Comparison of ENCODE assay signal across 8 cellular contexts in genomic region chr1:160665330-160666078, GRCh38. TPM values are rescaled to one million over a fixed set of nuclear protein-coding genes. Genes with fewer than 3 reads are reported as not detected.
DNase-seq lines count a peak whose midpoint lies in the region; ATAC-seq and TF ChIP-seq lines count a peak whose summit lies in the region.

No MANE protein-coding gene starts in this region.

- H3K36me3 Mint-ChIP-seq in activated naive CD4-positive, alpha-beta T cell treated with anti-CD3 and anti-CD28 coated beads, Interleukin-2, amount 10 ng/mL, durations not matched to agents 7 days and 5 days = peaks cover 32% of the 10 kb centered on the region
- H3K36me3 Mint-ChIP-seq in activated CD4-positive, alpha-beta memory T cell treated with anti-CD3 and anti-CD28 coated beads, Interleukin-2, amount 10 ng/mL, durations not matched to agents 7 days and 5 days (ENCODE audit: low read depth) = peaks cover 52% of the 10 kb centered on the region

- H3K4me1 ChIP-seq in upper lobe of right lung = peaks cover 28% of the 10 kb centered on the region

- intact Hi-C loops in upper lobe of right lung (cut with DNase I) = no loop called here

- no peaks in the 10 kb centered on the region for H3K27me3 Mint-ChIP-seq in activated naive CD4-positive, alpha-beta T cell treated with anti-CD3 and anti-CD28 coated beads, Interleukin-2, amount 10 ng/mL, durations not matched to agents 7 days and 5 days
- no peaks in the 10 kb centered on the region for H3K27me3 Mint-ChIP-seq in activated CD4-positive, alpha-beta memory T cell treated with anti-CD3 and anti-CD28 coated beads, Interleukin-2, amount 10 ng/mL, durations not matched to agents 7 days and 5 days

- peak overlapping the region; percentile 51 for H3K4me3 Mint-ChIP-seq in activated naive CD4-positive, alpha-beta T cell treated with anti-CD3 and anti-CD28 coated beads, Interleukin-2, amount 10 ng/mL, durations not matched to agents 7 days and 5 days
- peak overlapping the region; percentile 62 for H3K4me3 Mint-ChIP-seq in activated CD4-positive, alpha-beta memory T cell treated with anti-CD3 and anti-CD28 coated beads, Interleukin-2, amount 10 ng/mL, durations not matched to agents 7 days and 5 days

- peak overlapping the region; percentile 92 for H3K27ac Mint-ChIP-seq in activated naive CD4-positive, alpha-beta T cell treated with anti-CD3 and anti-CD28 coated beads, Interleukin-2, amount 10 ng/mL, durations not matched to agents 7 days and 5 days
- peak overlapping the region; percentile 91 for H3K27ac Mint-ChIP-seq in activated CD4-positive, alpha-beta memory T cell treated with anti-CD3 and anti-CD28 coated beads, Interleukin-2, amount 10 ng/mL, durations not matched to agents 7 days and 5 days

- H3K4me1 Mint-ChIP-seq in activated naive CD4-positive, alpha-beta T cell treated with anti-CD3 and anti-CD28 coated beads, Interleukin-2, amount 10 ng/mL, durations not matched to agents 7 days and 5 days = peaks cover 80% of the 10 kb centered on the region
- peaks cover 80% of the 10 kb centered on the region for H3K4me1 Mint-ChIP-seq in activated CD4-positive, alpha-beta memory T cell treated with anti-CD3 and anti-CD28 coated beads, Interleukin-2, amount 10 ng/mL, durations not matched to agents 7 days and 5 days

- DNase-seq in activated naive CD4-positive, alpha-beta T cell treated with anti-CD3 and anti-CD28 coated beads, Interleukin-2, amount 10 ng/mL, durations not matched to agents 7 days and 5 days = peak; percentile 51
- DNase-seq in activated naive CD4-positive, alpha-beta T cell treated with Interleukin-2 at 50 U/mL for 16 hours = no peak
- DNase-seq in activated CD4-positive, alpha-beta memory T cell treated with anti-CD3 and anti-CD28 coated beads, Interleukin-2, amount 10 ng/mL, durations not matched to agents 7 days and 5 days = peak; percentile 64
- DNase-seq in iPS-NIHi7 (ENCODE audit: extremely low spot score) (peak; percentile 41), upper lobe of right lung (peak; percentile 86), T1000 (lab: John Stamatoyannopoulos, UW) (no peak), NCI-H446 (lab: John Stamatoyannopoulos, UW) (no peak)
- no peak for DNase-seq in stimulated activated CD8-positive, alpha-beta memory T cell treated with anti-CD3 and anti-CD28 coated beads, Interleukin-4, amount 100 ng/mL, for 48 hours

- POLR2A ChIA-PET in activated CD4-positive, alpha-beta memory T cell treated with anti-CD3 and anti-CD28 coated beads, Interleukin-2, amount 10 ng/mL, durations not matched to agents 7 days and 5 days (lab: Charles Lee) = interaction anchor here (0.5 to 8.0 kb wide), 18 partner anchors 8 to 117 kb away, joined by 3 to 105 read pairs (median 8); partner anchors contain the start of gene SLAMF1

- no peaks in the 10 kb centered on the region for H3K36me3 ChIP-seq in upper lobe of right lung

- H3K27me3 ChIP-seq in upper lobe of right lung = no peaks in the 10 kb centered on the region

- CTCF ChIA-PET in activated naive CD4-positive, alpha-beta T cell treated with anti-CD3 and anti-CD28 coated beads, Interleukin-2, amount 10 ng/mL, durations not matched to agents 7 days and 5 days (lab: Charles Lee) = interaction anchor here (1.0 to 1.5 kb wide), 4 partner anchors 10 to 43 kb away, joined by 3 to 15 read pairs (median 4); partner anchors contain the start of gene SLAMF1
- CTCF ChIA-PET in activated CD4-positive, alpha-beta memory T cell treated with anti-CD3 and anti-CD28 coated beads, Interleukin-2, amount 10 ng/mL, durations not matched to agents 7 days and 5 days (lab: Charles Lee) = interaction anchor here (0.6 to 7.2 kb wide), 9 partner anchors 9 to 286 kb away, joined by 3 to 55 read pairs (median 4); partner anchors contain the start of gene SLAMF1

- peak overlapping the region; percentile 78 for H3K27ac ChIP-seq in upper lobe of right lung

- H3K9me3 ChIP-seq in upper lobe of right lung = no peaks in the 10 kb centered on the region

- peaks cover 12% of the 10 kb centered on the region for H3K9me3 Mint-ChIP-seq in activated naive CD4-positive, alpha-beta T cell treated with anti-CD3 and anti-CD28 coated beads, Interleukin-2, amount 10 ng/mL, durations not matched to agents 7 days and 5 days
- peaks cover 18% of the 10 kb centered on the region for H3K9me3 Mint-ChIP-seq in activated CD4-positive, alpha-beta memory T cell treated with anti-CD3 and anti-CD28 coated beads, Interleukin-2, amount 10 ng/mL, durations not matched to agents 7 days and 5 days

- no peak overlapping the region for H3K4me3 ChIP-seq in upper lobe of right lung

- no peak for TF ChIP-seq CTCF in upper lobe of right lung (IDR thresholded peaks at IDR 0.05)

- peak; percentile 84 for ATAC-seq in upper lobe of right lung

RNA-seq across cellular contexts. Expression of gene SLAMF1, which starts 18.7 kb away (rescaled TPM):
- total RNA-seq in activated CD4-positive, alpha-beta memory T cell treated with anti-CD3 and anti-CD28 coated beads, Interleukin-2, amount 10 ng/mL, durations not matched to agents 7 days and 5 days = 100 to 1,000 TPM; 106 to 113 TPM
- 1.6 TPM for total RNA-seq in upper lobe of right lung

RNA-seq across cellular contexts. Expression of gene CD48, which starts 46.1 kb away (rescaled TPM):
- 100 to 1,000 TPM; 403 to 404 TPM for total RNA-seq in activated CD4-positive, alpha-beta memory T cell treated with anti-CD3 and anti-CD28 coated beads, Interleukin-2, amount 10 ng/mL, durations not matched to agents 7 days and 5 days
- total RNA-seq in upper lobe of right lung = 21.5 TPM

Comparison
In these comparisons a context has a peak if more than half of its experiments do, and no peak if none do; other contexts are left out.
1. DNase-seq: peak in activated naive CD4-positive, alpha-beta T cell treated with anti-CD3 and anti-CD28 coated beads, Interleukin-2, amount 10 ng/mL, durations not matched to agents 7 days and 5 days (single experiment), activated CD4-positive, alpha-beta memory T cell treated with anti-CD3 and anti-CD28 coated beads, Interleukin-2, amount 10 ng/mL, durations not matched to agents 7 days and 5 days (single experiment), iPS-NIHi7 (single experiment) and upper lobe of right lung (single experiment); none in activated naive CD4-positive, alpha-beta T cell treated with Interleukin-2 at 50 U/mL for 16 hours (single experiment), stimulated activated CD8-positive, alpha-beta memory T cell treated with anti-CD3 and anti-CD28 coated beads, Interleukin-4, amount 100 ng/mL, for 48 hours (single experiment), T1000 (single experiment) and NCI-H446 (0 of 2).
2. RNA of gene SLAMF1, which starts 18.7 kb away (total RNA-seq): 106 to 113 TPM in activated CD4-positive, alpha-beta memory T cell treated with anti-CD3 and anti-CD28 coated beads, Interleukin-2, amount 10 ng/mL, durations not matched to agents 7 days and 5 days; 1.6 TPM in upper lobe of right lung (single experiment); every median in the first group is over 10 times any median in the second.
3. RNA of gene CD48, which starts 46.1 kb away (total RNA-seq): 403 to 404 TPM in activated CD4-positive, alpha-beta memory T cell treated with anti-CD3 and anti-CD28 coated beads, Interleukin-2, amount 10 ng/mL, durations not matched to agents 7 days and 5 days; 21.5 TPM in upper lobe of right lung (single experiment); every median in the first group is over 10 times any median in the second.